In the genomic region with DNA sequence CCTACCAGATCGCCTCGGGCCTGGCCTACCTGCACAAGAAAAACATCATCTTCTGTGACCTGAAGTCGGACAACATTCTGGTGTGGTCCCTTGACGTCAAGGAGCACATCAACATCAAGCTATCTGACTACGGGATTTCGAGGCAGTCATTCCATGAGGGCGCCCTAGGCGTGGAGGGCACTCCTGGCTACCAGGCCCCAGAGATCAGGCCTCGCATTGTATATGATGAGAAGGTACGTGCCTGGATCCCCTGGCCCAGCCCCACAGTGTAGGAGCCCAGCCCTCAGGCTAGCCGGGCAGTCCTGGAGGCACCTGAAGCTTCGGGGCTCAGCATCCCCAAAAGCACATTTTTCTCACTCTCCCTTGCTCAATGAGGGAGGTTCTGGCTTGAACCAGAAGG, we compare ENCODE assay signal across 19 cellular contexts.
"Had no signal": no experiment of that assay in that cellular context is flagged by ENCODE, and none has a peak within 500 bp of the region (broad histone marks: within the 10 kb centered on the region; RNA-seq: fewer than 3 reads in every experiment).

No MANE protein-coding gene starts in this region.

- H2AFZ ChIP-seq: neural progenitor cell, parathyroid adenoma had no signal

- H3K4me1 Mint-ChIP-seq: brain; central memory CD8-positive, alpha-beta T cell; immature natural killer cell; naive B cell; neural progenitor cell had no signal

- H3K9me3 Mint-ChIP-seq: activated naive CD8-positive, alpha-beta T cell treated with anti-CD3 and anti-CD28 coated beads, Interleukin-2, amount 10 ng/mL, durations not matched to agents 7 days and 5 days; central memory CD8-positive, alpha-beta T cell; immature natural killer cell; naive B cell; stimulated activated naive CD8-positive, alpha-beta T cell treated with anti-CD3 and anti-CD28 coated beads, Interleukin-15, Interleukin-2, amounts not matched to agents 100 ng/mL and 50 ng/mL, for 24 hours; T-helper 2 cell treated with Interferon-gamma antibody and Interleukin-4, amounts not matched to agents 5 μg/mL and 100 μg/mL, for 36 hours had no signal

- H3K4me1 ChIP-seq: neural progenitor cell, parathyroid adenoma, SJSA1 had no signal

- H3K36me3 ChIP-seq: neural progenitor cell had no signal

- DNase-seq: activated CD4-positive, alpha-beta T cell treated with anti-CD3 and anti-CD28 coated beads, Interleukin-2, amount 50 U/mL, for 1 hour; activated CD4-positive, CD25-positive, alpha-beta regulatory T cell; activated naive CD4-positive, alpha-beta T cell; activated naive CD8-positive, alpha-beta T cell treated with anti-CD3 and anti-CD28 coated beads, Interleukin-2, amount 10 ng/mL, durations not matched to agents 7 days and 5 days; cortex of kidney; effector memory CD4-positive, alpha-beta T cell; foreskin melanocyte; immature natural killer cell; left cardiac atrium; naive B cell; stimulated activated CD4-positive, alpha-beta T cell treated with anti-CD3 and anti-CD28 coated beads, Interleukin-4, amount 100 ng/mL, for 4 hours had no signal

- H3K79me2 ChIP-seq: parathyroid adenoma had no signal

- H3K27ac ChIP-seq: neural progenitor cell, parathyroid adenoma, SJSA1, thoracic aorta had no signal

- ATAC-seq: left cardiac atrium had no signal

- H3K9me3 ChIP-seq: SJSA1, thoracic aorta had no signal

- H3K4me3 Mint-ChIP-seq: activated naive CD8-positive, alpha-beta T cell treated with anti-CD3 and anti-CD28 coated beads, Interleukin-2, amount 10 ng/mL, durations not matched to agents 7 days and 5 days; brain; central memory CD8-positive, alpha-beta T cell; immature natural killer cell; neural progenitor cell; stimulated activated naive CD8-positive, alpha-beta T cell treated with anti-CD3 and anti-CD28 coated beads, Interleukin-15, Interleukin-2, amounts not matched to agents 100 ng/mL and 50 ng/mL, for 24 hours; T-helper 2 cell treated with Interferon-gamma antibody and Interleukin-4, amounts not matched to agents 5 μg/mL and 100 μg/mL, for 36 hours had no signal

- H3K4me2 ChIP-seq: neural progenitor cell had no signal

- H3K4me3 ChIP-seq: neural progenitor cell, SJSA1, thoracic aorta had no signal

- H3K27me3 ChIP-seq: neural progenitor cell, SJSA1 had no signal

- H3K27me3 Mint-ChIP-seq: central memory CD8-positive, alpha-beta T cell; naive B cell; stimulated activated naive CD8-positive, alpha-beta T cell treated with anti-CD3 and anti-CD28 coated beads, Interleukin-15, Interleukin-2, amounts not matched to agents 100 ng/mL and 50 ng/mL, for 24 hours had no signal

- H3K36me3 Mint-ChIP-seq: activated naive CD8-positive, alpha-beta T cell treated with anti-CD3 and anti-CD28 coated beads, Interleukin-2, amount 10 ng/mL, durations not matched to agents 7 days and 5 days; immature natural killer cell had no signal

- H3K27ac Mint-ChIP-seq: activated naive CD8-positive, alpha-beta T cell treated with anti-CD3 and anti-CD28 coated beads, Interleukin-2, amount 10 ng/mL, durations not matched to agents 7 days and 5 days; brain; immature natural killer cell; neural progenitor cell; stimulated activated naive CD8-positive, alpha-beta T cell treated with anti-CD3 and anti-CD28 coated beads, Interleukin-15, Interleukin-2, amounts not matched to agents 100 ng/mL and 50 ng/mL, for 24 hours; T-helper 2 cell treated with Interferon-gamma antibody and Interleukin-4, amounts not matched to agents 5 μg/mL and 100 μg/mL, for 36 hours had no signal
